ENCODE assay signal across 16 cellular contexts in genomic region chr7:137120690-137121089, GRCh38.
DNase-seq lines count a peak whose midpoint lies in the region; ATAC-seq and TF ChIP-seq lines count a peak whose summit lies in the region.
"Had no signal": no experiment of that assay in that cellular context is flagged by ENCODE, and none has a peak within 500 bp of the region (broad histone marks: within the 10 kb centered on the region; RNA-seq: fewer than 3 reads in every experiment).

No MANE protein-coding gene starts in this region.

- no peaks in the 10 kb centered on the region for H3K9me3 ChIP-seq in psoas muscle
- H3K9me3 ChIP-seq: ascending aorta had no signal

- peak; percentile 32 for DNase-seq in AG08395 (ENCODE audit: low spot score)
- DNase-seq in LHCN-M2 (ENCODE audit: low read depth), result peak; percentile 33
- DNase-seq in hepatic stellate cell (ENCODE audit: low spot score), result no peak
- no peak for DNase-seq in psoas muscle
- no peak for DNase-seq in amniotic stem cell (lab: John Stamatoyannopoulos, UW)
- DNase-seq: activated CD4-positive, alpha-beta T cell treated with anti-CD3 and anti-CD28 coated beads for 36 hours; COR-L47; dorsolateral prefrontal cortex; mesenchymal stem cell; NCI-H1417; NCI-H345 had no signal

- H3K4me1 ChIP-seq in psoas muscle, result no peaks in the 10 kb centered on the region
- H3K4me1 ChIP-seq: ascending aorta had no signal

- peaks cover 0 to 2% (median 0%) of the 10 kb centered on the region in 3 donors for H3K27me3 ChIP-seq in psoas muscle (ENCODE audit: insufficient read depth in 3 of 3, low read length in 2 of 3)
- H3K27me3 ChIP-seq: ascending aorta, dorsolateral prefrontal cortex had no signal

- no peak for TF ChIP-seq CTCF in psoas muscle (IDR thresholded peaks at IDR 0.05)

- no peak overlapping the region for H3K27ac ChIP-seq in psoas muscle
- H3K27ac ChIP-seq: ascending aorta, dorsolateral prefrontal cortex had no signal

- ATAC-seq in GM18870 (IDR thresholded peaks at IDR 0.05; ENCODE audit: unreplicated experiment) (peak; percentile 88), HG02852 (IDR thresholded peaks at IDR 0.05; ENCODE audit: unreplicated experiment) (peak; percentile 97), psoas muscle (no peak), GM21526 (IDR thresholded peaks at IDR 0.05; ENCODE audit: low FRiP score, unreplicated experiment) (no peak)
- ATAC-seq: activated CD4-positive, alpha-beta T cell treated with anti-CD3 and anti-CD28 coated beads for 36 hours; Panc1 had no signal

- intact Hi-C loops in psoas muscle (cut with DNase I), result no loop called here

- 54 to 61% (median 61%) methylated on average over 2 of the region's 2 CpGs for WGBS in psoas muscle, 3 donors

- H3K4me3 ChIP-seq in psoas muscle, result no peak overlapping the region
- H3K4me3 ChIP-seq: ascending aorta, dorsolateral prefrontal cortex had no signal

- H3K36me3 ChIP-seq in psoas muscle (ENCODE audit: insufficient read depth in 1 of 2, low read depth in 1 of 2), result no peaks in the 10 kb centered on the region
- H3K36me3 ChIP-seq: ascending aorta had no signal

Comparison
In these comparisons a context has a peak if more than half of its experiments do, and no peak if none do; other contexts are left out.
1. DNase-seq: peak in AG08395 (single experiment) and LHCN-M2 (single experiment); none in hepatic stellate cell (single experiment), psoas muscle (0 of 2) and amniotic stem cell (single experiment).
2. ATAC-seq: peak in GM18870 (single experiment) and HG02852 (single experiment); none in psoas muscle (0 of 4) and GM21526 (single experiment).